ENCODE assay signal across 8 cellular contexts in the genomic region with DNA sequence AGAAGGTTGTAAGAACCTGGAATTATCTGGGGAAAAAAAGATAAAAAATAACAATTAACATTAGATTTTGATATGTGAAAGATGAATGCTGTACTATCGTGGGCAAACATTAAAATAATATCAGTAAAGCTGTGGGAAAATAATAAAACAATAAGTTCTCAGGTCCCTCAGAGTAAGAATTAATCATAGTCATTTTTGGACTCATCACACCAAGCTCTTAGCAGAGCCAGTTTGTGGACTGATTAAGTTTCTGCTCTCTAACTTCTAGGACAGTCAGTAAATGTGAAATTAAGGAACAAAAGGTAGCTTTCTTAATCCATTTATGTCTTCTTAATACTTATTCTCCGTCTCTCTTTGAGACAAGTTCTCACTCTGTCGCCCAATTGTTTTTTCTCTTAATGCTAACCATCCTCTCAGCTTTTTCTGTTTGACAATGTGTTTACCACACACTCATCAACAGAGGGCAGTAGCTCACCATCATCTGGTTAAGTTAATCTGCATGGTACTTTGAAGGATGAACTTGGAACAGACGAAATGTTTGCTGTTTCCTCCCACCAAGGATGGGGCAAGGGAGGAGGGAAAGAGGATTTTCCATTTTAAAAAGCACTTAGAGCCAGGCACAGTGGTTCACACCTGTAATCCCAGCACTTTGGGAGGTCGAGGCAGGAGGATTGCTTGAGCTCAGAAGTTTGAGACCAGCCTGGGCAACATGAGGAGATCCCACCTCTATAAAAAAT. TPM values are rescaled to one million over a fixed set of nuclear protein-coding genes. Genes with fewer than 3 reads are reported as not detected.
DNase-seq lines count a peak whose midpoint lies in the region; ATAC-seq and TF ChIP-seq lines count a peak whose summit lies in the region.

No MANE protein-coding gene starts in this region.

- H3K36me3 ChIP-seq in DOHH2 (ENCODE audit: control insufficient read depth, low read length) (no peaks in the 10 kb centered on the region), esophagus squamous epithelium (no peaks in the 10 kb centered on the region)

- H3K9me2 ChIP-seq in DOHH2 (replicated peaks; ENCODE audit: control insufficient read depth, low read length) = no peaks in the 10 kb centered on the region

- no peak overlapping the region for H3K27ac ChIP-seq in DOHH2 (ENCODE audit: low read depth, low read length)
- no peak overlapping the region for H3K27ac ChIP-seq in esophagus squamous epithelium

- DNase-seq in NCI-H446 (lab: John Stamatoyannopoulos, UW) = peak; percentile 82 to 83
- DNase-seq in activated CD4-positive, alpha-beta T cell treated with anti-CD3 and anti-CD28 coated beads, Interleukin-2, amount 50 U/mL, for 1 hour = peak; percentile 24
- DNase-seq in esophagus squamous epithelium (lab: John Stamatoyannopoulos, UW) = no peak
- DNase-seq in naive thymus-derived CD8-positive, alpha-beta T cell = peak in 9 of 10 donors; percentile 19 to 78 (median 59)
- no peak for DNase-seq in HK-2 (ENCODE audit: unreplicated experiment)

- TF ChIP-seq POLR2A in esophagus squamous epithelium (IDR thresholded peaks at IDR 0.05) = no peak

- WGBS in esophagus squamous epithelium, 2 donors = 9 to 14% methylated on average over 4 to 5 of the region's 5 CpGs

- H4K20me1 ChIP-seq in DOHH2 (ENCODE audit: control insufficient read depth, insufficient read depth, low read depth, low read length) = no peaks in the 10 kb centered on the region

- peak overlapping the region in 3 of 10 donors; percentile 2 to 22 (median 8) for H3K27ac Mint-ChIP-seq in naive thymus-derived CD8-positive, alpha-beta T cell

- intact Hi-C loops in esophagus squamous epithelium (cut with DNase I) = loop anchor here (5.0 kb wide), 1 partner anchor 588 kb away; no protein-coding TSS in a partner anchor

- peak overlapping the region in 4 of 10 donors; percentile 6 to 36 (median 18) for H3K4me3 Mint-ChIP-seq in naive thymus-derived CD8-positive, alpha-beta T cell

- no peaks in the 10 kb centered on the region for H3K36me3 Mint-ChIP-seq in naive thymus-derived CD8-positive, alpha-beta T cell

- ATAC-seq in GM19397 (IDR thresholded peaks at IDR 0.05; ENCODE audit: unreplicated experiment) = peak; percentile 61
- peak; percentile 88 for ATAC-seq in HG03439 (IDR thresholded peaks at IDR 0.05; ENCODE audit: unreplicated experiment)
- ATAC-seq in naive thymus-derived CD8-positive, alpha-beta T cell = peak; percentile 86 to 87

- H3K27me3 ChIP-seq in DOHH2 (ENCODE audit: control insufficient read depth, low read length) = peaks cover 23% of the 10 kb centered on the region
- peaks cover 0 to 3% (median 0%) of the 10 kb centered on the region in 4 donors for H3K27me3 ChIP-seq in esophagus squamous epithelium

- H3K27me3 Mint-ChIP-seq in naive thymus-derived CD8-positive, alpha-beta T cell = peaks cover 2 to 17% (median 8%) of the 10 kb centered on the region in 5 donors

- TF ChIP-seq CTCF in DOHH2 (IDR thresholded peaks at IDR 0.05; ENCODE audit: low read depth, low read length, poor library complexity, severe bottlenecking) = peak; percentile 65
- TF ChIP-seq CTCF in esophagus squamous epithelium (IDR thresholded peaks at IDR 0.05) = peak; percentile 32 to 88 (median 76)

- H3K4me1 ChIP-seq in DOHH2 (ENCODE audit: control insufficient read depth, low read length) = peaks cover 15% of the 10 kb centered on the region
- H3K4me1 ChIP-seq in esophagus squamous epithelium = peaks cover 0 to 19% (median 4%) of the 10 kb centered on the region in 3 donors

- H3K4me3 ChIP-seq in DOHH2 (ENCODE audit: low read length) (no peak overlapping the region), esophagus squamous epithelium (no peak overlapping the region)

- peaks cover 6 to 19% (median 15%) of the 10 kb centered on the region in 4 donors for H3K4me1 Mint-ChIP-seq in naive thymus-derived CD8-positive, alpha-beta T cell

- H3K79me2 ChIP-seq in DOHH2 (ENCODE audit: control insufficient read depth, low read length) = no peaks in the 10 kb centered on the region

- H3F3A ChIP-seq in DOHH2 (ENCODE audit: control insufficient read depth, insufficient read depth) = no peaks in the 10 kb centered on the region

- POLR2A ChIA-PET in naive thymus-derived CD8-positive, alpha-beta T cell (lab: Charles Lee) = interaction anchor here (0.6 to 2.0 kb wide), 5 partner anchors 147 to 646 kb away, joined by 3 to 11 read pairs (median 3); partner anchors contain the start of genes DNAJA1, NDUFB6 and RIGI

- H3K9me3 Mint-ChIP-seq in naive thymus-derived CD8-positive, alpha-beta T cell = no peaks in the 10 kb centered on the region

- H3K9me3 ChIP-seq in DOHH2 (ENCODE audit: control insufficient read depth, insufficient read depth, low read length) (no peaks in the 10 kb centered on the region), esophagus squamous epithelium (no peaks in the 10 kb centered on the region)

- H3K4me2 ChIP-seq in DOHH2 (ENCODE audit: low read length) = peak overlapping the region; percentile 48

RNA-seq across cellular contexts. Expression of gene ACO1, which starts 5.3 kb away (rescaled TPM):
- 10 to 100 TPM; 10.7 to 25.7 (median 21.5) TPM for total RNA-seq in esophagus squamous epithelium
- total RNA-seq in naive thymus-derived CD8-positive, alpha-beta T cell = 10 to 100 TPM; 10.3 to 11.0 TPM
- 10 to 100 TPM in 2 of 3 donors, 1 to 10 TPM in 1; 8.3 to 14.5 (median 13.1) TPM for polyA plus RNA-seq in naive thymus-derived CD8-positive, alpha-beta T cell

Comparison
In these comparisons a context has a peak if more than half of its experiments do, and no peak if none do; other contexts are left out.
1. DNase-seq: peak in NCI-H446 (2 of 2), activated CD4-positive, alpha-beta T cell treated with anti-CD3 and anti-CD28 coated beads, Interleukin-2, amount 50 U/mL, for 1 hour (single experiment) and naive thymus-derived CD8-positive, alpha-beta T cell (9 of 10); none in esophagus squamous epithelium (single experiment) and HK-2 (single experiment).
2. Peak in every context shown above with its lines, with median percentiles within 50 percentile points of each other: ATAC-seq.